In genomic region chr7:132709971-132710567, GRCh38 we compare ENCODE assay signal across 9 cellular contexts.
DNase-seq lines count a peak whose midpoint lies in the region; ATAC-seq and TF ChIP-seq lines count a peak whose summit lies in the region.
"Had no signal": no experiment of that assay in that cellular context is flagged by ENCODE, and none has a peak within 500 bp of the region (broad histone marks: within the 10 kb centered on the region; RNA-seq: fewer than 3 reads in every experiment).

No MANE protein-coding gene starts in this region.

- in situ Hi-C loops in astrocyte of the spinal cord (cut with HindIII; ENCODE audit: low sequenced_read_pairs): no loop called here

- TF ChIP-seq CTCF in astrocyte of the spinal cord (IDR thresholded peaks at IDR 0.05; ENCODE audit: low read depth, low read length): peak; percentile 64

- no peak overlapping the region for H3K4me3 ChIP-seq in astrocyte of the spinal cord (ENCODE audit: low read depth, low read length)
- H3K4me3 ChIP-seq: mucosa of descending colon had no signal

- ATAC-seq in GM18907 (IDR thresholded peaks at IDR 0.05; ENCODE audit: unreplicated experiment) (no peak), GM21576 (IDR thresholded peaks at IDR 0.05; ENCODE audit: unreplicated experiment) (no peak)
- ATAC-seq: mucosa of descending colon had no signal

- DNase-seq in DMS53 treated with DMSO at 0.1 percent for 48 hours (lab: John Stamatoyannopoulos, UW; ENCODE audit: unreplicated experiment) (peak; percentile 3), HuH-7 (ENCODE audit: low spot score) (peak; percentile 29), astrocyte of the spinal cord (ENCODE audit: low read depth, low spot score) (peak; percentile 52), lung microvascular endothelial cell (ENCODE audit: low read depth in 2 of 2) (peak; percentile 59 to 65), NCI-H146 treated with DMSO at 0.1 percent for 48 hours (lab: John Stamatoyannopoulos, UW; ENCODE audit: unreplicated experiment) (no peak), HPDE6-E6E7 (ENCODE audit: extremely low spot score) (no peak)

Comparison
In these comparisons a context has a peak if more than half of its experiments do, and no peak if none do; other contexts are left out.
1. DNase-seq: peak in DMS53 treated with DMSO at 0.1 percent for 48 hours (single experiment), HuH-7 (single experiment), astrocyte of the spinal cord (single experiment) and lung microvascular endothelial cell (2 of 2); none in NCI-H146 treated with DMSO at 0.1 percent for 48 hours (single experiment) and HPDE6-E6E7 (single experiment).